In genomic region chr3:44942202-44942921, GRCh38 we compare ENCODE assay signal across 18 cellular contexts. TPM values are rescaled to one million over a fixed set of nuclear protein-coding genes. Genes with fewer than 3 reads are reported as not detected.
DNase-seq lines count a peak whose midpoint lies in the region; ATAC-seq, FAIRE-seq and TF ChIP-seq lines count a peak whose summit lies in the region.
"Had no signal": no experiment of that assay in that cellular context is flagged by ENCODE, and none has a peak within 500 bp of the region (broad histone marks: within the 10 kb centered on the region; RNA-seq: fewer than 3 reads in every experiment).

No MANE protein-coding gene starts in this region.

- DNase-seq in AG08395 (ENCODE audit: low spot score) (peak; percentile 83), HS-27A (ENCODE audit: low read depth) (peak; percentile 2), astrocyte (ENCODE audit: low read depth) (peak; percentile 43), glomerular visceral epithelial cell (ENCODE audit: extremely low spot score) (peak; percentile 3), NCI-H2081 treated with DMSO at 0.1 percent for 48 hours (lab: John Stamatoyannopoulos, UW) (no peak)
- no peak for DNase-seq in activated naive CD8-positive, alpha-beta T cell treated with anti-CD3 and anti-CD28 coated beads, Interleukin-2, amount 50 U/mL, for 24 hours
- no peak for DNase-seq in effector CD8-positive, alpha-beta T cell (lab: John Stamatoyannopoulos, UW)
- DNase-seq: activated B cell treated with CpG ODN at 0.5 μM for 24 hours; activated gamma-delta T cell; DMS153; NCI-H1436 treated with DMSO at 0.1 percent for 48 hours; NCI-H510A; OCI-M1; stimulated activated naive CD4-positive, alpha-beta T cell; trophoblast cell had no signal

- peaks cover 4% of the 10 kb centered on the region for H3K36me3 ChIP-seq in astrocyte (ENCODE audit: insufficient read depth, low read length)

- H3K4me3 ChIP-seq in astrocyte (ENCODE audit: insufficient read depth, low read depth, low read length) = no peak overlapping the region

- H3K9me3 ChIP-seq in astrocyte (ENCODE audit: insufficient read depth, low read depth, low read length) = no peaks in the 10 kb centered on the region

- no peaks in the 10 kb centered on the region for H3K9me3 Mint-ChIP-seq in astrocyte (ENCODE audit: unreplicated experiment)
- no peaks in the 10 kb centered on the region for H3K9me3 Mint-ChIP-seq in activated naive CD8-positive, alpha-beta T cell treated with anti-CD3 and anti-CD28 coated beads, Interleukin-2, amount 50 U/mL, for 24 hours
- H3K9me3 Mint-ChIP-seq: activated B cell treated with CpG ODN at 0.5 μM for 24 hours had no signal

- peak overlapping the region; percentile 50 for H3K4me3 Mint-ChIP-seq in astrocyte (ENCODE audit: unreplicated experiment)
- H3K4me3 Mint-ChIP-seq in activated naive CD8-positive, alpha-beta T cell treated with anti-CD3 and anti-CD28 coated beads, Interleukin-2, amount 50 U/mL, for 24 hours = no peak overlapping the region
- H3K4me3 Mint-ChIP-seq: activated B cell treated with CpG ODN at 0.5 μM for 24 hours had no signal

- H3K79me2 ChIP-seq in astrocyte (ENCODE audit: insufficient read depth, low read length) = no peaks in the 10 kb centered on the region

- no peak for ATAC-seq in HG02840 (IDR thresholded peaks at IDR 0.05; ENCODE audit: low FRiP score, unreplicated experiment)
- no peak for ATAC-seq in activated naive CD8-positive, alpha-beta T cell treated with anti-CD3 and anti-CD28 coated beads, Interleukin-2, amount 50 U/mL, for 24 hours

- H3K27ac ChIP-seq in astrocyte (ENCODE audit: low read depth, low read length) = no peak overlapping the region

- H3K4me1 ChIP-seq in astrocyte (ENCODE audit: insufficient read depth, low read length) = peaks cover 9% of the 10 kb centered on the region

- H3K36me3 Mint-ChIP-seq in astrocyte (ENCODE audit: low read depth, unreplicated experiment) = peaks cover 22% of the 10 kb centered on the region
- peaks cover 26% of the 10 kb centered on the region for H3K36me3 Mint-ChIP-seq in activated naive CD8-positive, alpha-beta T cell treated with anti-CD3 and anti-CD28 coated beads, Interleukin-2, amount 50 U/mL, for 24 hours (ENCODE audit: low read depth)

- H3K27ac Mint-ChIP-seq in astrocyte (ENCODE audit: unreplicated experiment) = no peak overlapping the region
- H3K27ac Mint-ChIP-seq in activated naive CD8-positive, alpha-beta T cell treated with anti-CD3 and anti-CD28 coated beads, Interleukin-2, amount 50 U/mL, for 24 hours = no peak overlapping the region
- H3K27ac Mint-ChIP-seq: activated B cell treated with CpG ODN at 0.5 μM for 24 hours had no signal

- peak overlapping the region; percentile 4 for H3K4me2 ChIP-seq in astrocyte (ENCODE audit: low read length)

- no peaks in the 10 kb centered on the region for H3K27me3 Mint-ChIP-seq in astrocyte (ENCODE audit: low read depth, unreplicated experiment)
- H3K27me3 Mint-ChIP-seq in activated naive CD8-positive, alpha-beta T cell treated with anti-CD3 and anti-CD28 coated beads, Interleukin-2, amount 50 U/mL, for 24 hours = no peaks in the 10 kb centered on the region
- H3K27me3 Mint-ChIP-seq: activated B cell treated with CpG ODN at 0.5 μM for 24 hours had no signal

- TF ChIP-seq CTCF in astrocyte (IDR thresholded peaks at IDR 0.05; ENCODE audit: insufficient read depth, low read depth, low read length) = no peak

- peak; percentile 58 for FAIRE-seq in astrocyte (lab: Jason Lieb, UNC)
- FAIRE-seq: H1, islet of Langerhans had no signal

- H2AFZ ChIP-seq in astrocyte (ENCODE audit: low read depth, low read length) = no peak overlapping the region

- no peak overlapping the region for H3K9ac ChIP-seq in astrocyte (ENCODE audit: low read length)

- peaks cover 12% of the 10 kb centered on the region for H3K4me1 Mint-ChIP-seq in astrocyte (ENCODE audit: low read depth, unreplicated experiment)
- H3K4me1 Mint-ChIP-seq in activated naive CD8-positive, alpha-beta T cell treated with anti-CD3 and anti-CD28 coated beads, Interleukin-2, amount 50 U/mL, for 24 hours = no peaks in the 10 kb centered on the region
- H3K4me1 Mint-ChIP-seq: activated B cell treated with CpG ODN at 0.5 μM for 24 hours had no signal

- H3K27me3 ChIP-seq in astrocyte (ENCODE audit: insufficient read depth, low read length) = no peaks in the 10 kb centered on the region

- H4K20me1 ChIP-seq in astrocyte (ENCODE audit: insufficient read depth, low read length) = peaks cover 26% of the 10 kb centered on the region

RNA-seq across cellular contexts. Expression of gene ZDHHC3, which starts 33.6 kb away (rescaled TPM):
- total RNA-seq in astrocyte = 64.5 and 66.6 TPM in 2 replicates

RNA-seq across cellular contexts. Expression of gene EXOSC7, which starts 33.7 kb away (rescaled TPM):
- total RNA-seq in astrocyte = 34.7 and 38.6 TPM in 2 replicates

Comparison
In these comparisons a context has a peak if more than half of its experiments do, and no peak if none do; other contexts are left out.
1. DNase-seq: peak in AG08395 (single experiment), HS-27A (single experiment), astrocyte (single experiment) and glomerular visceral epithelial cell (single experiment); none in NCI-H2081 treated with DMSO at 0.1 percent for 48 hours (single experiment), activated naive CD8-positive, alpha-beta T cell treated with anti-CD3 and anti-CD28 coated beads, Interleukin-2, amount 50 U/mL, for 24 hours (single experiment) and effector CD8-positive, alpha-beta T cell (single experiment).